In genomic region chr6:124870611-124871201, GRCh38 we compare ENCODE assay signal across 8 cellular contexts.
DNase-seq lines count a peak whose midpoint lies in the region; ATAC-seq and TF ChIP-seq lines count a peak whose summit lies in the region.
"Had no signal": no experiment of that assay in that cellular context is flagged by ENCODE, and none has a peak within 500 bp of the region (broad histone marks: within the 10 kb centered on the region; RNA-seq: fewer than 3 reads in every experiment).

No MANE protein-coding gene starts in this region.

- in situ Hi-C loops in GM13977 (cut with MboI; ENCODE audit: low pct_unique_long_range_greater_than_20kb, low sequenced_read_pairs, unreplicated experiment), result no loop called here

- TF ChIP-seq CTCF in GM13977 (IDR thresholded peaks at IDR 0.05; ENCODE audit: extremely low read depth, insufficient read depth, missing control alignments) (peak; percentile 42), epithelial cell of esophagus (IDR thresholded peaks at IDR 0.05; ENCODE audit: insufficient read depth, low read depth, low read length, missing control alignments) (peak; percentile 70), retinal pigment epithelial cell (conservative IDR thresholded peaks at IDR 0.05; ENCODE audit: low read depth, low read length) (peak; percentile 73), GM20000 (IDR thresholded peaks at IDR 0.05; ENCODE audit: extremely low read depth, missing control alignments) (no peak)

- H3K4me3 ChIP-seq in epithelial cell of esophagus (ENCODE audit: low read length), result no peak overlapping the region
- no peak overlapping the region for H3K4me3 ChIP-seq in retinal pigment epithelial cell (ENCODE audit: low read length)
- H3K4me3 ChIP-seq: mucosa of descending colon had no signal

- no peak for ATAC-seq in GM19397 (IDR thresholded peaks at IDR 0.05; ENCODE audit: unreplicated experiment)
- ATAC-seq: mucosa of descending colon had no signal

- DNase-seq in GM13977 (ENCODE audit: low spot score) (no peak), NCI-H748 treated with DMSO at 0.1 percent for 48 hours (lab: John Stamatoyannopoulos, UW) (peak; percentile 18), epithelial cell of esophagus (ENCODE audit: low read depth) (peak; percentile 56), retinal pigment epithelial cell (ENCODE audit: low read depth) (no peak), GM20000 (ENCODE audit: low spot score) (no peak), mesenteric fat pad (ENCODE audit: low spot score) (no peak)

Comparison
In these comparisons a context has a peak if more than half of its experiments do, and no peak if none do; other contexts are left out.
1. DNase-seq: peak in NCI-H748 treated with DMSO at 0.1 percent for 48 hours (single experiment) and epithelial cell of esophagus (single experiment); none in GM13977 (single experiment), retinal pigment epithelial cell (single experiment), GM20000 (single experiment) and mesenteric fat pad (single experiment).